Comparison of ENCODE assay signal across 8 cellular contexts in genomic region chr12:122975790-122976647, GRCh38. TPM values are rescaled to one million over a fixed set of nuclear protein-coding genes. Genes with fewer than 3 reads are reported as not detected.
DNase-seq lines count a peak whose midpoint lies in the region; ATAC-seq, FAIRE-seq and TF ChIP-seq lines count a peak whose summit lies in the region.

No MANE protein-coding gene starts in this region.

- peak; percentile 7 for DNase-seq in NCI-H1105 treated with DMSO at 0.1 percent for 48 hours (lab: John Stamatoyannopoulos, UW)
- DNase-seq in NCI-H1105 (lab: John Stamatoyannopoulos, UW): no peak
- no peak for DNase-seq in T-helper 17 cell
- DNase-seq in fibroblast of villous mesenchyme (ENCODE audit: low read depth): no peak
- DNase-seq in GM12892 (ENCODE audit: insufficient read length): no peak
- no peak for DNase-seq in HuH-7 (ENCODE audit: low spot score)

- H3K4me3 Mint-ChIP-seq in T-helper 17 cell: peak overlapping the region; percentile 96

- no peak for FAIRE-seq in GM12892 (lab: Jason Lieb, UNC)

- peaks cover 22% of the 10 kb centered on the region for H3K4me1 Mint-ChIP-seq in T-helper 17 cell

- H3K9ac ChIP-seq in skeletal muscle tissue (ENCODE audit: low read depth in 1 of 3, low read length in 3 of 3): peak overlapping the region; percentile 94 to 100 (median 99)

- H3K4me1 ChIP-seq in skeletal muscle tissue (ENCODE audit: control insufficient read depth in 3 of 3, insufficient read depth in 3 of 3, low read length in 3 of 3): peaks cover 47 to 61% (median 47%) of the 10 kb centered on the region in 3 donors

- H3K27ac Mint-ChIP-seq in T-helper 17 cell: peak overlapping the region; percentile 96

- H3K36me3 ChIP-seq in skeletal muscle tissue (ENCODE audit: control insufficient read depth in 3 of 3, insufficient read depth in 3 of 3, low read length in 3 of 3): peaks cover 4 to 8% (median 7%) of the 10 kb centered on the region in 3 donors

- H3K27me3 ChIP-seq in skeletal muscle tissue (ENCODE audit: control insufficient read depth in 3 of 3, insufficient read depth in 3 of 3, low read length in 3 of 3): no peaks in the 10 kb centered on the region

- H3K9me3 ChIP-seq in T-helper 17 cell (ENCODE audit: control insufficient read depth, low read length, poor library complexity, severe bottlenecking) (no peaks in the 10 kb centered on the region), skeletal muscle tissue (ENCODE audit: control insufficient read depth in 3 of 3, low read length in 3 of 3) (no peaks in the 10 kb centered on the region)

- TF ChIP-seq POLR2A in GM12892 (IDR thresholded peaks at IDR 0.05; ENCODE audit: low read depth, low read length): no peak

- no peaks in the 10 kb centered on the region for H3K36me3 Mint-ChIP-seq in T-helper 17 cell (ENCODE audit: low read depth)

- ATAC-seq in T-helper 17 cell: no peak
- ATAC-seq in GM21360 (IDR thresholded peaks at IDR 0.05; ENCODE audit: unreplicated experiment): no peak

- H3K27ac ChIP-seq in skeletal muscle tissue (ENCODE audit: low read depth, low read length): peak overlapping the region; percentile 98

- no peaks in the 10 kb centered on the region for H3K27me3 Mint-ChIP-seq in T-helper 17 cell

- TF ChIP-seq CTCF in fibroblast of villous mesenchyme (IDR thresholded peaks at IDR 0.05; ENCODE audit: insufficient read depth, low read depth, low read length): no peak

- H3K4me3 ChIP-seq in fibroblast of villous mesenchyme (ENCODE audit: low read depth, low read length): peak overlapping the region; percentile 80
- H3K4me3 ChIP-seq in skeletal muscle tissue (ENCODE audit: low read length in 3 of 3): peak overlapping the region; percentile 94 to 98 (median 98)

RNA-seq across cellular contexts. Expression of gene OGFOD2, which starts 1.0 kb away (rescaled TPM):
- total RNA-seq in T-helper 17 cell (10 to 100 TPM; 17.9 to 20.3 TPM), fibroblast of villous mesenchyme (7.3 and 11.9 TPM in 2 replicates), skeletal muscle tissue (4.2 TPM)
- polyA plus RNA-seq in GM12892 (2012; ENCODE audit: missing spikeins): 8.8 TPM

RNA-seq across cellular contexts. Expression of gene ARL6IP4, which starts 4.5 kb away (rescaled TPM):
- total RNA-seq in T-helper 17 cell (100 to 1,000 TPM; 109 to 131 TPM), fibroblast of villous mesenchyme (117 and 161 TPM in 2 replicates), skeletal muscle tissue (93.4 TPM)
- 157 TPM for polyA plus RNA-seq in GM12892 (2012; ENCODE audit: missing spikeins)

RNA-seq across cellular contexts. Expression of gene ABCB9, which starts 9.8 kb away (rescaled TPM):
- total RNA-seq in T-helper 17 cell (1 to 10 TPM; 4.1 to 6.1 TPM), fibroblast of villous mesenchyme (12.1 and 12.9 TPM in 2 replicates), skeletal muscle tissue (2.6 TPM)
- 0.40 TPM for polyA plus RNA-seq in GM12892 (2012; ENCODE audit: missing spikeins)
